ENCODE assay signal across 28 cellular contexts in the genomic region with DNA sequence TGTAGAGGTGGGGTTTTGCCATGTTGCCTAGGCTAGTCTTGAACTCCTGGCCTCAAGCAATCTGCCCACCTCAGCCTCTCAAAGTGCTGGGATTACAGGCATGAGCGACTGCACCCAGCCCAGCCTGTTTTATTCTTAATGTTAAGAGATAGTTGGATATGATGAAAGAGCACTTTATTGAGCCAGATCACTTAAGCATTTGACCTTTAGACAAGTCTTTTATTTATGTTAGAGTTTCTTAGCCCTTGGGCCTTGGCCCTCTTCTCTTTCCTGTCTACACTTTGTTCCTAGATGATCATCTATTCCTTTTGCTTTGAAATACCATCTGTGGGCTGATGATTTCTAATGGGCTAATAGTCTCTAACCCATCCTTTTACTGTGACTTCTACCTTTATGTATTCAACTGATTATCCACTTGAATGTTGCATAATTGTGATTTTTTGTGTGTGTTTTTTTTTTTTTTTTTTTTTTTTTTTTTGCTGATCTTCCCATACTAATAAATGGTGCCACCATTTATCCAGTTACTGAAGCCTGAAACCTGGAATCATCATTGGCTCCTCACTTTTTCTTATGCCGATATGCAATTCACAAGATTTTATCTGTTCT. TPM values are rescaled to one million over a fixed set of nuclear protein-coding genes. Genes with fewer than 3 reads are reported as not detected.
A peak's percentile ranks its signal among the peaks of the same experiment; 100 is the strongest.
DNase-seq lines count a peak whose midpoint lies in the region; ATAC-seq and TF ChIP-seq lines count a peak whose summit lies in the region.
"Had no signal": no experiment of that assay in that cellular context is flagged by ENCODE, and none has a peak within 500 bp of the region (broad histone marks: within the 10 kb centered on the region; RNA-seq: fewer than 3 reads in every experiment).

No MANE protein-coding gene starts in this region.

- no peaks in the 10 kb centered on the region for H3K27me3 Mint-ChIP-seq in effector memory CD8-positive, alpha-beta T cell
- H3K27me3 Mint-ChIP-seq: CD4-positive, alpha-beta memory T cell had no signal

- H3K9me3 ChIP-seq in IMR-90 (ENCODE audit: control insufficient read depth, insufficient read depth, low read length), result no peaks in the 10 kb centered on the region
- H3K9me3 ChIP-seq in tibial artery, result no peaks in the 10 kb centered on the region
- H3K9me3 ChIP-seq: A549, Caco-2, HAP-1, SK-N-SH had no signal

- H2BK120ac ChIP-seq in IMR-90 (ENCODE audit: low read depth, low read length), result no peak overlapping the region

- 100% methylated on average over 1 of the region's 2 CpGs; no CpG with 5 or more reads in 1 of the 2 experiments for WGBS in IMR-90 (ENCODE audit: extremely low coverage in 2 of 2, insufficient read length in 1 of 2), 2 experiments

- no peak overlapping the region for H2BK15ac ChIP-seq in IMR-90 (ENCODE audit: low read depth, low read length)

- no peak overlapping the region for H3K27ac ChIP-seq in IMR-90 (ENCODE audit: insufficient read depth, low read length)
- H3K27ac ChIP-seq in VCaP, result peak overlapping the region; percentile 90
- no peak overlapping the region for H3K27ac ChIP-seq in tibial artery
- H3K27ac ChIP-seq: A549 had no signal

- 0 out of 2 replicates have a peak overlapping the region, but pooled peaks have one; percentile 51 for H3K14ac ChIP-seq in IMR-90 (replicated peaks; ENCODE audit: low read depth, low read length)

- DNase-seq in EH (ENCODE audit: low read depth), result peak; percentile 27
- DNase-seq in IMR-90, result no peak
- DNase-seq in foreskin melanocyte, result peak; percentile 82
- no peak for DNase-seq in SIG-M5 treated with dmso at 0.1 percent for 504 hours (lab: John Stamatoyannopoulos, UW; ENCODE audit: unreplicated experiment)
- DNase-seq in tibial artery, result no peak
- DNase-seq in effector memory CD8-positive, alpha-beta T cell, result no peak
- DNase-seq in RKO (ENCODE audit: low spot score), result no peak
- DNase-seq: C1 segment of cervical spinal cord; Caco-2; CD4-positive, alpha-beta memory T cell; DMS 273 treated with DMSO at 0.1 percent for 48 hours; DMS79 treated with DMSO at 0.1 percent for 48 hours; GOT3; Karpas-422; NCI-H1092 treated with DMSO at 0.1 percent for 48 hours; NCI-H1436; NCI-H187; NCI-H2081 treated with DMSO at 0.1 percent for 48 hours; NCI-H2171; NCI-H524 treated with DMSO at 0.1 percent for 48 hours; SHP77 treated with DMSO at 0.1 percent for 48 hours; SK-N-SH; SW 1271 had no signal

- in situ Hi-C loops in IMR-90 (cut with MboI; ENCODE audit: low sequenced_read_pairs), result no loop called here

- no peak overlapping the region for H3K9ac ChIP-seq in IMR-90 (ENCODE audit: low read depth, low read length)
- H3K9ac ChIP-seq: SK-N-SH had no signal

- H3K23ac ChIP-seq in IMR-90 (ENCODE audit: low read depth, low read length), result no peak overlapping the region

- H3K56ac ChIP-seq in IMR-90 (ENCODE audit: extremely low read depth, insufficient read depth, low read length), result no peak overlapping the region

- 0 out of 2 replicates have a peak, but pooled peaks have one; percentile 29 for ATAC-seq in IMR-90 (ENCODE audit: low read depth)
- no peak for ATAC-seq in effector memory CD8-positive, alpha-beta T cell (replicated peaks)
- ATAC-seq: A549, Panc1 had no signal

- peaks cover 3% of the 10 kb centered on the region; the same call in 1 of the 2 replicates for H3K4me1 ChIP-seq in IMR-90 (ENCODE audit: control insufficient read depth, insufficient read depth, low read length)
- H3K4me1 ChIP-seq in tibial artery, result peaks cover 0 to 15% (median 3%) of the 10 kb centered on the region in 4 donors
- H3K4me1 ChIP-seq: Caco-2 had no signal

- no TSS peak for BruUV-seq in IMR-90 (replicated peaks; lab: Mats Ljungman, UMichigan)

- no peak overlapping the region for H3K4me3 Mint-ChIP-seq in effector memory CD8-positive, alpha-beta T cell
- H3K4me3 Mint-ChIP-seq: CD4-positive, alpha-beta memory T cell; T-helper 1 cell treated with Interleukin-12 subunit alpha and Interleukin-12 subunit beta and Interleukin-4 antibody, amounts not matched to agents 30 μg/mL and 1 μg/mL, for 36 hours had no signal

- no peak overlapping the region for H2AFZ ChIP-seq in IMR-90 (replicated peaks; ENCODE audit: low read length, poor library complexity)

- H3K18ac ChIP-seq in IMR-90 (ENCODE audit: low read depth, low read length), result no peak overlapping the region

- H4K91ac ChIP-seq in IMR-90 (ENCODE audit: insufficient read depth, low read depth, low read length), result no peak overlapping the region

- intact Hi-C loops in IMR-90 (cut with micrococcal nuclease), result no loop called here
- intact Hi-C loops in tibial artery (cut with DNase I; ENCODE audit: low total_unique reads), result no loop called here

- no peak overlapping the region for H3K27ac Mint-ChIP-seq in effector memory CD8-positive, alpha-beta T cell
- H3K27ac Mint-ChIP-seq: CD4-positive, alpha-beta memory T cell; T-helper 1 cell treated with Interleukin-12 subunit alpha and Interleukin-12 subunit beta and Interleukin-4 antibody, amounts not matched to agents 30 μg/mL and 1 μg/mL, for 36 hours had no signal

- H4K20me1 ChIP-seq in IMR-90 (ENCODE audit: insufficient read depth, low read length), result peaks cover 35% of the 10 kb centered on the region

- no peak for TF ChIP-seq RAD21 in IMR-90 (IDR thresholded peaks at IDR 0.05; ENCODE audit: low read length)

- H3K27me3 ChIP-seq in IMR-90 (ENCODE audit: control insufficient read depth, insufficient read depth, low read length), result no peaks in the 10 kb centered on the region
- H3K27me3 ChIP-seq in tibial artery, result no peaks in the 10 kb centered on the region

- POLR2A ChIA-PET in IMR-90 (lab: Charles Lee; ENCODE audit: unreplicated experiment), result no interaction called here

- H3K9me1 ChIP-seq in IMR-90 (ENCODE audit: insufficient read depth, low read length), result no peaks in the 10 kb centered on the region

- dilution Hi-C loops in IMR-90 (cut with HindIII; ENCODE audit: low sequenced_read_pairs, unreplicated experiment), result no loop called here

- H3K36me3 ChIP-seq in IMR-90 (ENCODE audit: control insufficient read depth, insufficient read depth, low read length) (no peaks in the 10 kb centered on the region), tibial artery (no peaks in the 10 kb centered on the region)
- H3K36me3 ChIP-seq: HAP-1 had no signal

- peaks cover 4% of the 10 kb centered on the region for H3K36me3 Mint-ChIP-seq in effector memory CD8-positive, alpha-beta T cell (ENCODE audit: insufficient read depth)

- CTCF ChIA-PET in IMR-90 (lab: Yijun Ruan, JAX), result no interaction called here

- H3K4me1 Mint-ChIP-seq in effector memory CD8-positive, alpha-beta T cell (ENCODE audit: low read depth in 2 of 2), result peaks cover 5 to 18% of the 10 kb centered on the region in 2 donors

- H3K4me2 ChIP-seq in IMR-90 (ENCODE audit: low read depth, low read length), result no peak overlapping the region
- H3K4me2 ChIP-seq: A549, SK-N-SH had no signal

- TF ChIP-seq CTCF in IMR-90 (conservative IDR thresholded peaks at IDR 0.05; ENCODE audit: low read depth, low read length) (no peak), VCaP (conservative IDR thresholded peaks at IDR 0.05) (no peak), tibial artery (IDR thresholded peaks at IDR 0.05) (no peak)

- no peak for TF ChIP-seq POLR2A in IMR-90 (IDR thresholded peaks at IDR 0.05; ENCODE audit: low read depth, low read length)

- H2AK9ac ChIP-seq in IMR-90 (replicated peaks; ENCODE audit: low read depth, low read length, poor library complexity), result no peak overlapping the region

- no peak overlapping the region for H3K4ac ChIP-seq in IMR-90 (ENCODE audit: low read depth, low read length)

- H3K9me3 Mint-ChIP-seq in effector memory CD8-positive, alpha-beta T cell, result no peaks in the 10 kb centered on the region
- H3K9me3 Mint-ChIP-seq: T-helper 1 cell treated with Interleukin-12 subunit alpha and Interleukin-12 subunit beta and Interleukin-4 antibody, amounts not matched to agents 30 μg/mL and 1 μg/mL, for 36 hours had no signal

- H2AK5ac ChIP-seq in IMR-90 (ENCODE audit: low read depth, low read length), result no peak overlapping the region

- no peak overlapping the region for H4K5ac ChIP-seq in IMR-90 (ENCODE audit: low read depth, low read length)

- peaks cover 20 to 50% of the 10 kb centered on the region in 2 experiments for H3K79me1 ChIP-seq in IMR-90 (ENCODE audit: low read depth in 1 of 2, low read length in 2 of 2)

- no peak overlapping the region for H2BK5ac ChIP-seq in IMR-90 (ENCODE audit: low read depth, low read length, poor library complexity, severe bottlenecking)

- H2BK20ac ChIP-seq in IMR-90 (ENCODE audit: low read depth, low read length), result no peak overlapping the region

- H3K4me3 ChIP-seq in IMR-90 (ENCODE audit: insufficient read depth, low read depth, low read length), result no peak overlapping the region
- H3K4me3 ChIP-seq in tibial artery, result no peak overlapping the region
- H3K4me3 ChIP-seq: A549, HAP-1 had no signal

- no peak overlapping the region for H4K8ac ChIP-seq in IMR-90 (ENCODE audit: low read depth in 2 of 2, low read length in 2 of 2)

TF ChIP-seq in IMR-90, 13 proteins besides CTCF, POLR2A, EP300 and RAD21:
- TF ChIP-seq MXI1 (IDR thresholded peaks at IDR 0.05; ENCODE audit: borderline replicate concordance, low read depth, low read length) (no peak), CHD1 (IDR thresholded peaks at IDR 0.05; ENCODE audit: low read depth, low read length) (no peak), MAFK (IDR thresholded peaks at IDR 0.05; ENCODE audit: low read depth, low read length) (no peak), RCOR1 (IDR thresholded peaks at IDR 0.05; ENCODE audit: insufficient replicate concordance, low read length) (no peak), RFX5 (IDR thresholded peaks at IDR 0.05; ENCODE audit: low read depth, low read length) (no peak), FOS (IDR thresholded peaks at IDR 0.05; ENCODE audit: low read depth, low read length) (no peak)
- TF ChIP-seq, protein P1, sequence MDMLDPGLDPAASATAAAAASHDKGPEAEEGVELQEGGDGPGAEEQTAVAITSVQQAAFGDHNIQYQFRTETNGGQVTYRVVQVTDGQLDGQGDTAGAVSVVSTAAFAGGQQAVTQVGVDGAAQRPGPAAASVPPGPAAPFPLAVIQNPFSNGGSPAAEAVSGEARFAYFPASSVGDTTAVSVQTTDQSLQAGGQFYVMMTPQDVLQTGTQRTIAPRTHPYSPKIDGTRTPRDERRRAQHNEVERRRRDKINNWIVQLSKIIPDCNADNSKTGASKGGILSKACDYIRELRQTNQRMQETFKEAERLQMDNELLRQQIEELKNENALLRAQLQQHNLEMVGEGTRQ (IDR thresholded peaks at IDR 0.05; ENCODE audit: low read depth, low read length), result no peak
TF ChIP-seq in IMR-90: peak in this region for 0.

RNA-seq across cellular contexts. Expression of a gene that starts 34.8 kb away (rescaled TPM):
- total RNA-seq in IMR-90 (2012; rRNA removed), result 7.7 and 11.7 TPM in 2 replicates
- polyA plus RNA-seq in IMR-90 (2012; rRNA removed), result 7.1 and 8.4 TPM in 2 replicates
- polyA plus RNA-seq in IMR-90 (2012; cell fraction: cytosol; rRNA removed), result 3.1 and 3.6 TPM in 2 replicates
- 3.9 and 18.7 TPM in 2 replicates for polyA plus RNA-seq in IMR-90 (2012; cell fraction: nucleus; rRNA removed; ENCODE audit: low replicate concordance)

Comparison
In these comparisons a context has a peak if more than half of its experiments do, and no peak if none do; other contexts are left out.
1. DNase-seq: peak in EH (single experiment) and foreskin melanocyte (single experiment); none in IMR-90 (single experiment), SIG-M5 treated with dmso at 0.1 percent for 504 hours (single experiment), tibial artery (0 of 2), effector memory CD8-positive, alpha-beta T cell (0 of 3) and RKO (single experiment).